8 cellular contexts compared by ENCODE assay signal in genomic region chr11:19242184-19242932, GRCh38. TPM values are rescaled to one million over a fixed set of nuclear protein-coding genes. Genes with fewer than 3 reads are reported as not detected.
DNase-seq lines count a peak whose midpoint lies in the region; ATAC-seq and TF ChIP-seq lines count a peak whose summit lies in the region.

No MANE protein-coding gene starts in this region.

- H3K9ac ChIP-seq in smooth muscle cell (ENCODE audit: low read depth): no peak overlapping the region

- POLR2A ChIA-PET in WTC11 (lab: Charles Lee): interaction anchor here (0.7 kb wide), 1 partner anchor 470 kb away, joined by 3 read pairs; the partner anchor contains the start of gene NAV2

- peaks cover 10% of the 10 kb centered on the region for H3K4me1 Mint-ChIP-seq in WTC11

- H3F3A ChIP-seq in smooth muscle cell (ENCODE audit: low read depth): peaks cover 4% of the 10 kb centered on the region

- no peaks in the 10 kb centered on the region for H4K20me1 ChIP-seq in smooth muscle cell (ENCODE audit: low read depth)

- H3K9me3 Mint-ChIP-seq in WTC11: 0 out of 2 replicates have a peak, but pooled peaks cover 4% of the 10 kb centered on the region

- peak overlapping the region; percentile 45 for H2AFZ ChIP-seq in smooth muscle cell (ENCODE audit: low read depth)

- peak overlapping the region; percentile 90; the same call in 1 of the 2 replicates for H3K27ac Mint-ChIP-seq in WTC11

- peaks cover 32% of the 10 kb centered on the region for H3K27me3 Mint-ChIP-seq in WTC11 (ENCODE audit: low read depth)

- TF ChIP-seq CTCF in GM13977 (IDR thresholded peaks at IDR 0.05; ENCODE audit: extremely low read depth, insufficient read depth, missing control alignments) (no peak), WTC11 (IDR thresholded peaks at IDR 0.05) (no peak), smooth muscle cell (IDR thresholded peaks at IDR 0.05; ENCODE audit: borderline replicate concordance, insufficient read depth, poor library complexity, severe bottlenecking) (no peak)

- WGBS in smooth muscle cell (ENCODE audit: low lambda C conversion rate): 9% methylated on average over 55 of the region's 55 CpGs

- H3K4me3 ChIP-seq in smooth muscle cell: peak overlapping the region; percentile 75

- H3K4me1 ChIP-seq in smooth muscle cell (ENCODE audit: low read depth): peaks cover 19% of the 10 kb centered on the region

- H3K79me2 ChIP-seq in smooth muscle cell (ENCODE audit: low read depth): no peaks in the 10 kb centered on the region

- CTCF ChIA-PET in WTC11 (lab: Charles Lee): interaction anchor here (1.5 to 2.1 kb wide), 3 partner anchors 166 to 171 kb away, joined by 5 to 7 read pairs (median 6); no protein-coding TSS in a partner anchor

- peaks cover 29% of the 10 kb centered on the region for H3K27me3 ChIP-seq in smooth muscle cell (ENCODE audit: low read depth)

- intact Hi-C loops in left cardiac atrium (cut with DNase I): loop anchor here in 1 of 2 donors (5.0 to 10.0 kb wide), 2 partner anchors 45 to 168 kb away; no protein-coding TSS in a partner anchor
- intact Hi-C loops in posterior cingulate gyrus (cut with DNase I): loop anchor here (5.0 kb wide), 1 partner anchor 165 kb away; no protein-coding TSS in a partner anchor

- peak overlapping the region; percentile 100 for H3K4me2 ChIP-seq in smooth muscle cell

- H3K36me3 ChIP-seq in smooth muscle cell (ENCODE audit: low read depth): no peaks in the 10 kb centered on the region

- no peak overlapping the region for H3K27ac ChIP-seq in smooth muscle cell (ENCODE audit: low read depth)

- 0 out of 2 replicates have a peak, but pooled peaks cover 3% of the 10 kb centered on the region for H3K36me3 Mint-ChIP-seq in WTC11

- H3K9me3 ChIP-seq in smooth muscle cell (replicated peaks; ENCODE audit: low read depth): no peaks in the 10 kb centered on the region

- in situ Hi-C loops in GM13977 (cut with MboI; ENCODE audit: low pct_unique_long_range_greater_than_20kb, low sequenced_read_pairs, unreplicated experiment): no loop called here

- ATAC-seq in WTC11: peak; percentile 2
- peak; percentile 8 to 9 for ATAC-seq in left cardiac atrium
- no peak for ATAC-seq in HG03280 (IDR thresholded peaks at IDR 0.05; ENCODE audit: unreplicated experiment)
- no peak for ATAC-seq in HG03571 (IDR thresholded peaks at IDR 0.05; ENCODE audit: unreplicated experiment)
- ATAC-seq in HG03457 (IDR thresholded peaks at IDR 0.05; ENCODE audit: unreplicated experiment): no peak

- peak; percentile 30 for DNase-seq in GM13977 (ENCODE audit: low spot score)
- DNase-seq in WTC11 (ENCODE audit: low spot score): peak; percentile 35
- no peak for DNase-seq in left cardiac atrium
- no peak for DNase-seq in smooth muscle cell (lab: John Stamatoyannopoulos, UW; ENCODE audit: unreplicated experiment)
- no peak for DNase-seq in posterior cingulate gyrus

- H3K4me3 Mint-ChIP-seq in WTC11: peak overlapping the region; percentile 96

TF ChIP-seq in WTC11, 78 proteins besides CTCF, POLR2A, EP300 and RAD21:
- TF ChIP-seq MAX (CRISPR knock-in tag; IDR thresholded peaks at IDR 0.05) (peak; percentile 38), GTF2I (CRISPR knock-in tag; conservative IDR thresholded peaks at IDR 0.05) (no peak), ZNF232 (CRISPR knock-in tag; IDR thresholded peaks at IDR 0.05) (0 out of 2 replicates have a peak, but pooled peaks have one; percentile 10), TEAD1 (CRISPR knock-in tag; IDR thresholded peaks at IDR 0.05) (peak; percentile 59; the same call in 1 of the 2 replicates), TEAD4 (CRISPR knock-in tag; IDR thresholded peaks at IDR 0.05) (0 out of 2 replicates have a peak, but pooled peaks have one; percentile 21), ARID4B (CRISPR knock-in tag; IDR thresholded peaks at IDR 0.05; ENCODE audit: borderline replicate concordance) (0 out of 2 replicates have a peak, but pooled peaks have one; percentile 50)
TF ChIP-seq in WTC11: peak in this region for 5.

RNA-seq across cellular contexts. Expression of gene E2F8, which starts 1.6 kb away (rescaled TPM):
- total RNA-seq in WTC11 (2021) (8.5 to 10.7 TPM (median 10.4 TPM) in 3 replicates), left cardiac atrium (1 to 10 TPM; 3.4 to 4.2 TPM), smooth muscle cell (1.1 and 1.6 TPM in 2 replicates)
- polyA plus RNA-seq in smooth muscle cell: 1.5 and 2.0 TPM in 2 replicates

RNA-seq across cellular contexts. Expression of gene CSRP3, which starts 40.6 kb away (rescaled TPM):
- total RNA-seq in WTC11 (2021): not detected in 3 replicates
- total RNA-seq in left cardiac atrium: 1,000 to 10,000 TPM; 1,159 to 1,289 TPM
- not detected in 2 replicates for total RNA-seq in smooth muscle cell
- polyA plus RNA-seq in smooth muscle cell: 0.37 TPM in 1 of 2 replicates, not detected in the other

Comparison
In these comparisons a context has a peak if more than half of its experiments do, and no peak if none do; other contexts are left out.
1. DNase-seq: peak in GM13977 (single experiment) and WTC11 (single experiment); none in left cardiac atrium (single experiment), smooth muscle cell (single experiment) and posterior cingulate gyrus (0 of 10).
2. ATAC-seq: peak in WTC11 (single experiment) and left cardiac atrium (2 of 2); none in HG03280 (single experiment), HG03571 (single experiment) and HG03457 (single experiment).
3. RNA of gene CSRP3, which starts 40.6 kb away (total RNA-seq): 1,159 to 1,289 TPM in left cardiac atrium; not detected in WTC11 and not detected in smooth muscle cell; every median in the first group is over 1,000 times any median in the second.